In genomic region chr2:50746526-50746925, GRCh38 we compare ENCODE assay signal across 8 cellular contexts.
DNase-seq lines count a peak whose midpoint lies in the region; ATAC-seq and TF ChIP-seq lines count a peak whose summit lies in the region.

No MANE protein-coding gene starts in this region.

- CTCF ChIA-PET in BJ (lab: Yijun Ruan, JAX), result interaction anchor here (0.7 to 1.0 kb wide), 2 partner anchors 74 to 167 kb away, joined by 3 to 4 read pairs; no protein-coding TSS in a partner anchor

- H3K36me3 ChIP-seq in BJ (ENCODE audit: control insufficient read depth, insufficient read depth, low read length), result no peaks in the 10 kb centered on the region
- no peaks in the 10 kb centered on the region for H3K36me3 ChIP-seq in tibial artery

- H3K4me3 Mint-ChIP-seq in stimulated activated naive B cell treated with anti-CD40 and anti-IgM and Interleukin-4, amounts not matched to agents 10 μg/mL and 1 μg/mL and 100 μg/mL, for 72 hours, result no peak overlapping the region

- H3K4me1 Mint-ChIP-seq in stimulated activated naive B cell treated with anti-CD40 and anti-IgM and Interleukin-4, amounts not matched to agents 10 μg/mL and 1 μg/mL and 100 μg/mL, for 72 hours, result no peaks in the 10 kb centered on the region

- intact Hi-C loops in tibial artery (cut with DNase I; ENCODE audit: low total_unique reads), result no loop called here

- no peaks in the 10 kb centered on the region for H3K27me3 ChIP-seq in BJ (ENCODE audit: control insufficient read depth, insufficient read depth, low read length)
- H3K27me3 ChIP-seq in tibial artery, result no peaks in the 10 kb centered on the region

- H3K27me3 Mint-ChIP-seq in stimulated activated naive B cell treated with anti-CD40 and anti-IgM and Interleukin-4, amounts not matched to agents 10 μg/mL and 1 μg/mL and 100 μg/mL, for 72 hours, result no peaks in the 10 kb centered on the region

- POLR2A ChIA-PET in BJ (lab: Charles Lee), result no interaction called here

- no peak for DNase-seq in BJ (ENCODE audit: low read depth)
- peak; percentile 9 for DNase-seq in LHCN-M2 (ENCODE audit: low read depth)
- peak; percentile 3 to 34 for DNase-seq in cardiac fibroblast (ENCODE audit: low read depth in 2 of 2)
- no peak for DNase-seq in stimulated activated naive B cell treated with anti-CD40 and anti-IgM and Interleukin-4, amounts not matched to agents 10 μg/mL and 1 μg/mL and 100 μg/mL, for 72 hours
- DNase-seq in tibial artery, result no peak
- no peak for DNase-seq in activated gamma-delta T cell treated with Interleukin-2 at 50 U/mL for 16 hours

- H3K27ac Mint-ChIP-seq in stimulated activated naive B cell treated with anti-CD40 and anti-IgM and Interleukin-4, amounts not matched to agents 10 μg/mL and 1 μg/mL and 100 μg/mL, for 72 hours, result no peak overlapping the region

- H3K4me3 ChIP-seq in BJ (ENCODE audit: low read depth, low read length) (no peak overlapping the region), cardiac fibroblast (replicated peaks in 1 of 2; ENCODE audit: low read depth in 2 of 2, low read length in 2 of 2) (no peak overlapping the region), tibial artery (no peak overlapping the region)

- peaks cover 3 to 4% of the 10 kb centered on the region in 2 donors for H3K9me3 Mint-ChIP-seq in stimulated activated naive B cell treated with anti-CD40 and anti-IgM and Interleukin-4, amounts not matched to agents 10 μg/mL and 1 μg/mL and 100 μg/mL, for 72 hours

- H3K4me1 ChIP-seq in tibial artery, result no peaks in the 10 kb centered on the region

- TF ChIP-seq CTCF in BJ (IDR thresholded peaks at IDR 0.05; ENCODE audit: insufficient read depth, low read depth, low read length), result 0 out of 2 replicates have a peak, but pooled peaks have one; percentile 8
- peak; percentile 40 for TF ChIP-seq CTCF in cardiac fibroblast (IDR thresholded peaks at IDR 0.05; ENCODE audit: low read depth, low read length)
- no peak for TF ChIP-seq CTCF in tibial artery (IDR thresholded peaks at IDR 0.05)

- ATAC-seq in GM18868 (IDR thresholded peaks at IDR 0.05; ENCODE audit: unreplicated experiment) (peak; percentile 95), GM21576 (IDR thresholded peaks at IDR 0.05; ENCODE audit: unreplicated experiment) (no peak)
- ATAC-seq in stimulated activated naive B cell treated with anti-CD40 and anti-IgM and Interleukin-4, amounts not matched to agents 10 μg/mL and 1 μg/mL and 100 μg/mL, for 72 hours (replicated peaks), result peak; percentile 25 to 45

- H3K27ac ChIP-seq in tibial artery, result no peak overlapping the region

- no peaks in the 10 kb centered on the region for H3K9me3 ChIP-seq in tibial artery

- H3K36me3 Mint-ChIP-seq in stimulated activated naive B cell treated with anti-CD40 and anti-IgM and Interleukin-4, amounts not matched to agents 10 μg/mL and 1 μg/mL and 100 μg/mL, for 72 hours, result no peaks in the 10 kb centered on the region

Comparison
In these comparisons a context has a peak if more than half of its experiments do, and no peak if none do; other contexts are left out.
1. DNase-seq: peak in LHCN-M2 (single experiment) and cardiac fibroblast (2 of 2); none in BJ (single experiment), stimulated activated naive B cell treated with anti-CD40 and anti-IgM and Interleukin-4, amounts not matched to agents 10 μg/mL and 1 μg/mL and 100 μg/mL, for 72 hours (single experiment), tibial artery (0 of 2) and activated gamma-delta T cell treated with Interleukin-2 at 50 U/mL for 16 hours (single experiment).
2. CTCF ChIP-seq: peak in BJ (single experiment) and cardiac fibroblast (single experiment); none in tibial artery (0 of 2).